In the genomic region with DNA sequence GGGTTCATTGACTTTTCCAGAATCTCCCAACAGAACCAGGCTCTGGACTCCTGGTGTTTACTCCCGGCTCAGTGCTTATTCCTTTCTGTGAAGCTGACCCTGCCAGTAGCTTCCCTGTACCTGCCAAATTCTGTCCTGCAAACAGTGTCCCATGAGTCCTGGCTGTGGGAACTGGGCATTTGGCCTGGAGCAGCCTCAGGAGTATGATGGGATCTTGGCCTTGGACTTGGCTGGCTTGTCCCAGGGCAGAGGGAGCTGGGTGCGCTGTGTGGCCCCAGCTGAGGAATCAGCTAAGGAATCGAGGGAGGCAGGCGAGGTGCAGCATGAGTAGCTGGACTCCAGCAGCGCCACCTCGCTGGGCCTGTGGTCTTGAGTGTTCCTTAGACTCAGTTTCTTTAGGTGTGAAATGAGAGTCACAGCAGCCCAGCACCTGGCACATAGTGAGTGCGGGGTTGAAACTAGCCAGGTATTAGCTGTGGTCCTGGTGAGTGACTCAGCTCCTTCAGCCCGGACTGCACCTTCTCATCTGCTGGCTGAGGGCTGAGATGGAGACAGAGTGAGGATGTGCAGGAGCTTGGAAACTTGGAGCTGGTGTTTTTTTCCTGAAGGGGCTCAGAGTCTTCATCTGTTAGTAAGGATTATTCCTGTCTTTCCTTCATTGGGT, we compare ENCODE assay signal across 13 cellular contexts. TPM values are rescaled to one million over a fixed set of nuclear protein-coding genes. Genes with fewer than 3 reads are reported as not detected.
DNase-seq lines count a peak whose midpoint lies in the region; ATAC-seq and TF ChIP-seq lines count a peak whose summit lies in the region.
"Had no signal": no experiment of that assay in that cellular context is flagged by ENCODE, and none has a peak within 500 bp of the region (broad histone marks: within the 10 kb centered on the region; RNA-seq: fewer than 3 reads in every experiment).

No MANE protein-coding gene starts in this region.

- TF ChIP-seq POLR2A in breast epithelium (IDR thresholded peaks at IDR 0.05) = no peak
- TF ChIP-seq POLR2A in prostate gland (IDR thresholded peaks at IDR 0.05) = no peak

- H3K27me3 ChIP-seq in breast epithelium (no peaks in the 10 kb centered on the region), prostate gland (replicated peaks; ENCODE audit: insufficient read depth) (no peaks in the 10 kb centered on the region)
- H3K27me3 ChIP-seq: neural progenitor cell had no signal

- no peaks in the 10 kb centered on the region for H3K9me3 ChIP-seq in breast epithelium
- no peaks in the 10 kb centered on the region for H3K9me3 ChIP-seq in prostate gland

- H3K9me3 Mint-ChIP-seq in natural killer cell = no peaks in the 10 kb centered on the region
- H3K9me3 Mint-ChIP-seq in natural killer cell treated with Interleukin-12 subunit alpha and Interleukin-12 subunit beta and Interleukin-15 and Interleukin-18, amount 100 ng/mL, for 72 hours = no peaks in the 10 kb centered on the region
- H3K9me3 Mint-ChIP-seq: neural progenitor cell had no signal

- 75% methylated on average over 8 of the region's 8 CpGs for WGBS in prostate gland

- no peak for ATAC-seq in natural killer cell
- ATAC-seq in natural killer cell treated with Interleukin-12 subunit alpha and Interleukin-12 subunit beta and Interleukin-15 and Interleukin-18, amount 100 ng/mL, for 72 hours = no peak
- ATAC-seq in left lobe of liver = peak; percentile 77

- no peak for TF ChIP-seq CTCF in natural killer cell (IDR thresholded peaks at IDR 0.05)
- no peak for TF ChIP-seq CTCF in breast epithelium (IDR thresholded peaks at IDR 0.05)
- TF ChIP-seq CTCF in prostate gland (IDR thresholded peaks at IDR 0.05) = no peak

- no peaks in the 10 kb centered on the region for H3K27me3 Mint-ChIP-seq in natural killer cell (ENCODE audit: low read depth in 2 of 2)
- no peaks in the 10 kb centered on the region for H3K27me3 Mint-ChIP-seq in natural killer cell treated with Interleukin-12 subunit alpha and Interleukin-12 subunit beta and Interleukin-15 and Interleukin-18, amount 100 ng/mL, for 72 hours

- intact Hi-C loops in natural killer cell (cut with micrococcal nuclease) (no loop called here), breast epithelium (cut with DNase I; ENCODE audit: low total_unique reads) (no loop called here), prostate gland (cut with DNase I) (no loop called here)

- H3K4me3 Mint-ChIP-seq in natural killer cell = no peak overlapping the region
- no peak overlapping the region for H3K4me3 Mint-ChIP-seq in natural killer cell treated with Interleukin-12 subunit alpha and Interleukin-12 subunit beta and Interleukin-15 and Interleukin-18, amount 100 ng/mL, for 72 hours
- H3K4me3 Mint-ChIP-seq: neural progenitor cell had no signal

- peaks cover 0 to 12% of the 10 kb centered on the region in 2 donors for H3K4me1 ChIP-seq in breast epithelium
- peaks cover 5% of the 10 kb centered on the region for H3K4me1 ChIP-seq in prostate gland (replicated peaks)
- H3K4me1 ChIP-seq: neural progenitor cell had no signal

- no peaks in the 10 kb centered on the region for H3K36me3 Mint-ChIP-seq in natural killer cell
- peaks cover 5% of the 10 kb centered on the region for H3K36me3 Mint-ChIP-seq in natural killer cell treated with Interleukin-12 subunit alpha and Interleukin-12 subunit beta and Interleukin-15 and Interleukin-18, amount 100 ng/mL, for 72 hours

- DNase-seq in natural killer cell (no peak), breast epithelium (ENCODE audit: low spot score in 2 of 2) (peak in 1 of 2 donors; percentile 67), left lobe of liver (ENCODE audit: low spot score) (peak; percentile 91), NCI-H774 (lab: John Stamatoyannopoulos, UW) (no peak), NCI-H1417 (lab: John Stamatoyannopoulos, UW) (no peak), prostate gland (ENCODE audit: low spot score) (no peak)
- DNase-seq in natural killer cell treated with Interleukin-12 subunit alpha and Interleukin-12 subunit beta and Interleukin-15 and Interleukin-18, amount 100 ng/mL, for 72 hours (ENCODE audit: low spot score) = no peak
- no peak for DNase-seq in stimulated activated CD4-positive, alpha-beta T cell treated with anti-CD3 and anti-CD28 coated beads, Interleukin-15, amount 100 ng/mL, for 24 hours
- DNase-seq: activated CD4-positive, alpha-beta T cell treated with anti-CD3 and anti-CD28 coated beads, Interleukin-2, amount 50 U/mL, for 1 hour; cerebellar nuclear complex; NCI-H1694 treated with DMSO at 0.1 percent for 48 hours; RPMI8226 had no signal

- peaks cover 4% of the 10 kb centered on the region for H3K36me3 ChIP-seq in breast epithelium
- H3K36me3 ChIP-seq in prostate gland = peaks cover 0 to 6% of the 10 kb centered on the region in 2 donors
- H3K36me3 ChIP-seq: neural progenitor cell had no signal

- H3K4me3 ChIP-seq in breast epithelium (no peak overlapping the region), prostate gland (no peak overlapping the region)
- H3K4me3 ChIP-seq: neural progenitor cell had no signal

- peak overlapping the region; percentile 13 to 43 for H3K27ac Mint-ChIP-seq in natural killer cell
- peak overlapping the region in 1 of 2 donors; percentile 49 for H3K27ac Mint-ChIP-seq in natural killer cell treated with Interleukin-12 subunit alpha and Interleukin-12 subunit beta and Interleukin-15 and Interleukin-18, amount 100 ng/mL, for 72 hours
- H3K27ac Mint-ChIP-seq: neural progenitor cell had no signal

- H3K27ac ChIP-seq in breast epithelium (peak overlapping the region; percentile 17 to 48), prostate gland (no peak overlapping the region)
- H3K27ac ChIP-seq: neural progenitor cell had no signal

- H3K4me1 Mint-ChIP-seq in natural killer cell = peaks cover 35 to 48% of the 10 kb centered on the region in 2 donors
- H3K4me1 Mint-ChIP-seq in natural killer cell treated with Interleukin-12 subunit alpha and Interleukin-12 subunit beta and Interleukin-15 and Interleukin-18, amount 100 ng/mL, for 72 hours (ENCODE audit: low read depth in 2 of 2) = peaks cover 40 to 47% of the 10 kb centered on the region in 2 donors
- H3K4me1 Mint-ChIP-seq: neural progenitor cell had no signal

RNA-seq across cellular contexts. Expression of a gene that starts 10.4 kb away (rescaled TPM):
- total RNA-seq in natural killer cell = 100 to 1,000 TPM; 142 to 160 (median 146) TPM
- 100 to 1,000 TPM in 1 of 2 donors, 10 to 100 TPM in 1; 84.1 to 147 TPM for total RNA-seq in natural killer cell treated with Interleukin-12 subunit alpha and Interleukin-12 subunit beta and Interleukin-15 and Interleukin-18, amount 100 ng/mL, for 72 hours
- total RNA-seq in breast epithelium = 10 to 100 TPM; 49.9 to 80.3 (median 57.0) TPM
- 50.5 TPM for total RNA-seq in left lobe of liver
- total RNA-seq in prostate gland = 100 to 1,000 TPM in 1 of 2 donors, 10 to 100 TPM in 1; 97.8 to 162 TPM

RNA-seq across cellular contexts. Expression of a gene that starts 27.1 kb away (rescaled TPM):
- total RNA-seq in natural killer cell (1 to 10 TPM; 5.1 to 8.0 (median 8.0) TPM), breast epithelium (1 to 10 TPM in 2 of 3 donors, under 1 TPM in 1; 0.98 to 1.9 (median 1.3) TPM), left lobe of liver (0.35 TPM), prostate gland (1 to 10 TPM in 1 of 2 donors, under 1 TPM in 1; 0.87 to 2.9 TPM)
- total RNA-seq in natural killer cell treated with Interleukin-12 subunit alpha and Interleukin-12 subunit beta and Interleukin-15 and Interleukin-18, amount 100 ng/mL, for 72 hours = 1 to 10 TPM; 5.0 to 5.5 TPM

RNA-seq across cellular contexts. Expression of a gene that starts 29.9 kb away (rescaled TPM):
- 10 to 100 TPM; 27.7 to 28.7 (median 27.9) TPM for total RNA-seq in natural killer cell
- total RNA-seq in natural killer cell treated with Interleukin-12 subunit alpha and Interleukin-12 subunit beta and Interleukin-15 and Interleukin-18, amount 100 ng/mL, for 72 hours = 10 to 100 TPM; 59.0 TPM
- total RNA-seq in breast epithelium = 10 to 100 TPM; 21.3 to 35.1 (median 22.1) TPM
- 11.7 TPM for total RNA-seq in left lobe of liver
- 10 to 100 TPM; 13.9 to 41.0 TPM for total RNA-seq in prostate gland

RNA-seq across cellular contexts. Expression of a gene that starts 43.8 kb away (rescaled TPM):
- total RNA-seq in natural killer cell (10 to 100 TPM; 23.8 to 29.3 (median 25.0) TPM), breast epithelium (10 to 100 TPM; 18.6 to 50.8 (median 33.8) TPM), left lobe of liver (11.3 TPM), prostate gland (10 to 100 TPM; 50.1 to 90.3 TPM)
- 10 to 100 TPM; 18.1 to 36.3 TPM for total RNA-seq in natural killer cell treated with Interleukin-12 subunit alpha and Interleukin-12 subunit beta and Interleukin-15 and Interleukin-18, amount 100 ng/mL, for 72 hours

RNA-seq across cellular contexts. Expression of a gene that starts 47.9 kb away (rescaled TPM):
- total RNA-seq in natural killer cell = 100 to 1,000 TPM in 2 of 3 donors, 10 to 100 TPM in 1; 92.4 to 119 (median 105) TPM
- total RNA-seq in natural killer cell treated with Interleukin-12 subunit alpha and Interleukin-12 subunit beta and Interleukin-15 and Interleukin-18, amount 100 ng/mL, for 72 hours = 10 to 100 TPM; 47.0 to 81.6 TPM
- 10 to 100 TPM in 1 of 3 donors, 1 to 10 TPM in 2; 5.8 to 12.5 (median 8.2) TPM for total RNA-seq in breast epithelium
- total RNA-seq in left lobe of liver = 1.5 TPM
- 10 to 100 TPM; 11.0 to 13.0 TPM for total RNA-seq in prostate gland

Comparison
In these comparisons a context has a peak if more than half of its experiments do, and no peak if none do; other contexts are left out.
1. H3K27ac ChIP-seq: peak in breast epithelium (2 of 2); none in prostate gland (0 of 2).